Comparison of ENCODE assay signal across 8 cellular contexts in the genomic region with DNA sequence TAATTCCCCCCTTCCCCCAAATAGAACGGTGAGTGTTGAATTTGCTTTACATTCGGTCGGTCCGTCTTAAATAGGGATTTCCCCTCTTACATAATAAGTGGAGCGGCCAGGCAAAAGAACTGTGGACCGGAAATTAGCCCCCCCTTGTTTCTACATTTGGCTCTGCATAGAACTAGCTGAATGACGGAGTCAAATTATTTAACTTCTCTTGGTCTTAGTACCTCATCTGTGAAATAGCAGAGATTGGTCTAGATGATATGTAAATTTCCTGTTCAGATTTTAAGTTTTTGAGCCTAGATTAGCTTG. TPM values are rescaled to one million over a fixed set of nuclear protein-coding genes. Genes with fewer than 3 reads are reported as not detected.
DNase-seq lines count a peak whose midpoint lies in the region; ATAC-seq and TF ChIP-seq lines count a peak whose summit lies in the region.

No MANE protein-coding gene starts in this region.

- no peak overlapping the region for H3K14ac ChIP-seq in mesenchymal stem cell (ENCODE audit: low read length in 2 of 2)

- H3K9ac ChIP-seq in mesenchymal stem cell (ENCODE audit: low read length), result peak overlapping the region; percentile 94

- DNase-seq in mesenchymal stem cell (peak; percentile 67), DMS 273 treated with DMSO at 0.1 percent for 48 hours (lab: John Stamatoyannopoulos, UW) (no peak), H4 (ENCODE audit: low spot score) (no peak), NCI-H1417 treated with DMSO at 0.1 percent for 48 hours (lab: John Stamatoyannopoulos, UW) (no peak), NK-92 (lab: John Stamatoyannopoulos, UW; ENCODE audit: unreplicated experiment) (no peak)

- peaks cover 18% of the 10 kb centered on the region for H3K79me1 ChIP-seq in mesenchymal stem cell (replicated peaks; ENCODE audit: low read length, poor library complexity, severe bottlenecking)

- H3K4ac ChIP-seq in mesenchymal stem cell (ENCODE audit: low read depth in 1 of 2, low read length in 2 of 2), result no peak overlapping the region

- peak overlapping the region; percentile 9 for H2BK120ac ChIP-seq in mesenchymal stem cell (ENCODE audit: low read depth, low read length)

- 29% methylated on average over 4 of the region's 7 CpGs for WGBS in mesenchymal stem cell

- peak overlapping the region in 1 of 2 experiments; percentile 86 for H3K4me3 ChIP-seq in mesenchymal stem cell (ENCODE audit: insufficient read depth in 1 of 2, low read depth in 1 of 2, low read length in 2 of 2)

- no peak overlapping the region for H2BK12ac ChIP-seq in mesenchymal stem cell (ENCODE audit: low read length in 2 of 2)

- H3K23ac ChIP-seq in mesenchymal stem cell (ENCODE audit: low read length in 2 of 2), result no peak overlapping the region

- H3K9me3 Mint-ChIP-seq in brain, result peaks cover 0 to 35% (median 18%) of the 10 kb centered on the region in 5 experiments

- H4K8ac ChIP-seq in mesenchymal stem cell (ENCODE audit: low read length), result no peak overlapping the region

- H3K36me3 ChIP-seq in mesenchymal stem cell (ENCODE audit: control insufficient read depth in 1 of 2, insufficient read depth in 2 of 2, low read depth in 1 of 2, low read length in 2 of 2), result peaks cover 0 to 21% of the 10 kb centered on the region in 2 experiments

- peak overlapping the region; percentile 86 to 98 (median 94) for H3K27ac Mint-ChIP-seq in brain

- no peak overlapping the region for H2AFZ ChIP-seq in mesenchymal stem cell (ENCODE audit: low read depth, low read length)

- H4K91ac ChIP-seq in mesenchymal stem cell (ENCODE audit: low read length), result no peak overlapping the region

- H3K27me3 ChIP-seq in mesenchymal stem cell (ENCODE audit: control insufficient read depth in 1 of 2, insufficient read depth in 1 of 2, low read length in 2 of 2), result peaks cover 0 to 3% of the 10 kb centered on the region in 2 experiments

- peaks cover 6% of the 10 kb centered on the region for H3K36me3 Mint-ChIP-seq in brain

- no peak overlapping the region for H2BK15ac ChIP-seq in mesenchymal stem cell (ENCODE audit: low read depth, poor library complexity, severe bottlenecking)

- no peaks in the 10 kb centered on the region for H3K9me3 ChIP-seq in mesenchymal stem cell (ENCODE audit: control insufficient read depth, low read length)

- peak overlapping the region; percentile 84 to 97 (median 91) for H3K4me3 Mint-ChIP-seq in brain

- H2BK5ac ChIP-seq in mesenchymal stem cell (ENCODE audit: low read depth, low read length, poor library complexity, severe bottlenecking), result no peak overlapping the region

- no peak overlapping the region for H3K27ac ChIP-seq in mesenchymal stem cell (ENCODE audit: low read length, poor library complexity, severe bottlenecking)

- TF ChIP-seq CTCF in brain (conservative IDR thresholded peaks at IDR 0.05), result no peak

- H2AK5ac ChIP-seq in mesenchymal stem cell (ENCODE audit: low read length, severe bottlenecking), result no peak overlapping the region

- peak overlapping the region in 1 of 2 experiments; percentile 58 for H3K18ac ChIP-seq in mesenchymal stem cell (ENCODE audit: low read depth in 1 of 2, low read length in 2 of 2)

- peaks cover 48% of the 10 kb centered on the region for H3K27me3 Mint-ChIP-seq in brain

- peak overlapping the region; percentile 89 for H3K4me2 ChIP-seq in mesenchymal stem cell (ENCODE audit: low read length, poor library complexity, severe bottlenecking)

- ATAC-seq in GM18870 (IDR thresholded peaks at IDR 0.05; ENCODE audit: unreplicated experiment) (peak; percentile 62), HG02870 (IDR thresholded peaks at IDR 0.05; ENCODE audit: unreplicated experiment) (peak; percentile 83)

- H3K4me1 ChIP-seq in mesenchymal stem cell (ENCODE audit: control insufficient read depth, insufficient read depth, low read depth, low read length), result peaks cover 4% of the 10 kb centered on the region

- H3K4me1 Mint-ChIP-seq in brain, result peaks cover 28% of the 10 kb centered on the region

RNA-seq across cellular contexts. Expression of gene SPATA18, which starts 1.3 kb away (rescaled TPM):
- 3.6 TPM for polyA plus RNA-seq in brain (ENCODE audit: insufficient read depth, low read depth, low replicate concordance)
- 11.7 TPM for polyA plus RNA-seq in mesenchymal stem cell (2013, experiment 1 of 2)
- 11.5 TPM for polyA plus RNA-seq in mesenchymal stem cell (2013, experiment 2 of 2)
- total RNA-seq in H4 (2014; rRNA removed; shearing (Covaris generic)), result not detected in 2 replicates

RNA-seq across cellular contexts. Expression of gene SGCB, which starts 14.3 kb away (rescaled TPM):
- 60.0 TPM for polyA plus RNA-seq in brain (ENCODE audit: insufficient read depth, low read depth, low replicate concordance)
- 60.9 TPM for polyA plus RNA-seq in mesenchymal stem cell (2013, experiment 1 of 2)
- polyA plus RNA-seq in mesenchymal stem cell (2013, experiment 2 of 2), result 65.6 TPM
- total RNA-seq in H4 (2014; rRNA removed; shearing (Covaris generic)), result 12.4 and 13.4 TPM in 2 replicates

RNA-seq across cellular contexts. Expression of gene LRRC66, which starts 32.3 kb away (rescaled TPM):
- 0.24 TPM for polyA plus RNA-seq in brain (ENCODE audit: insufficient read depth, low read depth, low replicate concordance)
- polyA plus RNA-seq in mesenchymal stem cell (2013, experiment 1 of 2), result 0.15 TPM
- polyA plus RNA-seq in mesenchymal stem cell (2013, experiment 2 of 2), result 0.18 TPM
- total RNA-seq in H4 (2014; rRNA removed; shearing (Covaris generic)), result 0.15 TPM in 1 of 2 replicates, not detected in the other
